In the genomic region with DNA sequence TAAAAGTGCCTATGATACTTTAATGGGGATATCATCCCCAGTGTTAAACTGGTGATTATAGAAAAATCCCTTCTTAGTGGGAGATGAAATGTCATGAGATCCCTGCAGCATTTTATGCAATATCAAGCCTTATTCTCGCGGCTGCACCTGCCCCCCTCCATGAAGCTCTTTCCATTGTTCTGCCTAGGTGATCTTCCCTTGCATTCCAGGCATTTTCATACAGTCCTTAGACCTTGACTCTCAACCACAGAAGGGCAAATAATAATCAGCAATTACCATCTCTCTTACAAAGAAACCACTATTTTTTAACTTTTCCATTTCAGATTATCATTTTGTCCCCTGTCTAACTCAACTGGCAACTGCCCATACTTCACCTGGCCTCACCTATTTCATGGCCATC, we compare ENCODE assay signal across 24 cellular contexts.
"Had no signal": no experiment of that assay in that cellular context is flagged by ENCODE, and none has a peak within 500 bp of the region (broad histone marks: within the 10 kb centered on the region; RNA-seq: fewer than 3 reads in every experiment).

No MANE protein-coding gene starts in this region.

- H3K4me1 Mint-ChIP-seq: immature natural killer cell; naive B cell; natural killer cell; stimulated activated effector memory CD8-positive, alpha-beta T cell treated with anti-CD3 and anti-CD28 coated beads, Interleukin-12 subunit alpha, Interleukin-12 subunit beta, amount 100 ng/mL, for 72 hours had no signal

- H3K4me1 ChIP-seq: left ventricle myocardium inferior, right atrium auricular region, suprapubic skin, tibial nerve, vagina had no signal

- H3K36me3 Mint-ChIP-seq: mesothelial cell of epicardium, naive B cell, natural killer cell had no signal

- H3K4me3 ChIP-seq: left ventricle myocardium inferior, lung, ovary, right atrium auricular region, skin epidermis, suprapubic skin, thoracic aorta, tibial nerve, upper lobe of left lung, vagina had no signal

- H3K9me3 ChIP-seq: left ventricle myocardium inferior, ovary, right atrium auricular region, suprapubic skin, thoracic aorta, tibial nerve, upper lobe of left lung, vagina had no signal

- H3K27ac ChIP-seq: left ventricle myocardium inferior, ovary, right atrium auricular region, skin epidermis, suprapubic skin, thoracic aorta, tibial nerve, upper lobe of left lung, vagina had no signal

- H3K4me3 Mint-ChIP-seq: immature natural killer cell; mesothelial cell of epicardium; naive B cell; natural killer cell; stimulated activated effector memory CD8-positive, alpha-beta T cell treated with anti-CD3 and anti-CD28 coated beads, Interleukin-12 subunit alpha, Interleukin-12 subunit beta, amount 100 ng/mL, for 72 hours; stimulated activated naive CD8-positive, alpha-beta T cell treated with anti-CD3 and anti-CD28 coated beads, Interleukin-15, Interleukin-2, amounts not matched to agents 100 ng/mL and 50 ng/mL, for 24 hours had no signal

- H3K27me3 ChIP-seq: ovary, right atrium auricular region, suprapubic skin, tibial nerve, upper lobe of left lung, vagina had no signal

- H3K27ac Mint-ChIP-seq: immature natural killer cell; mesothelial cell of epicardium; naive B cell; natural killer cell; progenitor cell of endocrine pancreas; stimulated activated effector memory CD8-positive, alpha-beta T cell treated with anti-CD3 and anti-CD28 coated beads, Interleukin-12 subunit alpha, Interleukin-12 subunit beta, amount 100 ng/mL, for 72 hours; stimulated activated naive CD8-positive, alpha-beta T cell treated with anti-CD3 and anti-CD28 coated beads, Interleukin-15, Interleukin-2, amounts not matched to agents 100 ng/mL and 50 ng/mL, for 24 hours had no signal

- DNase-seq: hypothalamus; immature natural killer cell; kidney; left ventricle myocardium inferior; mesendoderm; naive B cell; natural killer cell; ovary; stimulated activated CD4-positive, alpha-beta T cell treated with anti-CD3 and anti-CD28 coated beads, Interleukin-4, amount 100 ng/mL, for 24 hours; stimulated activated naive CD4-positive, alpha-beta T cell; upper lobe of left lung had no signal

- FAIRE-seq: islet of Langerhans, kidney had no signal

- ATAC-seq: natural killer cell; sciatic nerve; stimulated activated effector memory CD8-positive, alpha-beta T cell treated with anti-CD3 and anti-CD28 coated beads, Interleukin-12 subunit alpha, Interleukin-12 subunit beta, amount 100 ng/mL, for 72 hours had no signal

- H3K27me3 Mint-ChIP-seq: naive B cell; progenitor cell of endocrine pancreas; stimulated activated naive CD8-positive, alpha-beta T cell treated with anti-CD3 and anti-CD28 coated beads, Interleukin-15, Interleukin-2, amounts not matched to agents 100 ng/mL and 50 ng/mL, for 24 hours had no signal

- H3K9me3 Mint-ChIP-seq: mesothelial cell of epicardium; stimulated activated effector memory CD8-positive, alpha-beta T cell treated with anti-CD3 and anti-CD28 coated beads, Interleukin-12 subunit alpha, Interleukin-12 subunit beta, amount 100 ng/mL, for 72 hours; stimulated activated naive CD8-positive, alpha-beta T cell treated with anti-CD3 and anti-CD28 coated beads, Interleukin-15, Interleukin-2, amounts not matched to agents 100 ng/mL and 50 ng/mL, for 24 hours had no signal

- H3K36me3 ChIP-seq: left ventricle myocardium inferior, ovary, right atrium auricular region, suprapubic skin, thoracic aorta, tibial nerve, upper lobe of left lung, vagina had no signal
